ENCODE assay signal across 35 cellular contexts in genomic region chr13:56903710-56904109, GRCh38.
DNase-seq lines count a peak whose midpoint lies in the region; ATAC-seq and TF ChIP-seq lines count a peak whose summit lies in the region.
"Had no signal": no experiment of that assay in that cellular context is flagged by ENCODE, and none has a peak within 500 bp of the region (broad histone marks: within the 10 kb centered on the region; RNA-seq: fewer than 3 reads in every experiment).

No MANE protein-coding gene starts in this region.

- intact Hi-C loops in PC-9 (cut with micrococcal nuclease; ENCODE audit: unreplicated experiment) = no loop called here

- H3K79me2 ChIP-seq in SK-N-SH (ENCODE audit: insufficient read depth) = no peaks in the 10 kb centered on the region; the same call in 1 of the 2 replicates
- no peaks in the 10 kb centered on the region for H3K79me2 ChIP-seq in PC-9 (ENCODE audit: low read depth)
- no peaks in the 10 kb centered on the region for H3K79me2 ChIP-seq in neural cell (replicated peaks; ENCODE audit: insufficient read depth, low read length)

- WGBS in SK-N-SH (ENCODE audit: low lambda C conversion rate) = 32% methylated on average over 1 of the region's 1 CpG

- H3K27me3 ChIP-seq in SK-N-SH (ENCODE audit: insufficient read depth) = no peaks in the 10 kb centered on the region
- no peaks in the 10 kb centered on the region for H3K27me3 ChIP-seq in PC-9 (ENCODE audit: insufficient read depth, low read depth)
- no peaks in the 10 kb centered on the region for H3K27me3 ChIP-seq in neural cell (ENCODE audit: insufficient read depth, low read depth, low read length)
- H3K27me3 ChIP-seq: BE2C; BLaER1; BLaER1 treated with 17β-estradiol and CSF1 and Interleukin-3, amounts not matched to agents 10 nM and 100 nM had no signal

- peak overlapping the region; percentile 56; the same call in 1 of the 2 replicates for H2AFZ ChIP-seq in SK-N-SH (ENCODE audit: low read depth)
- peak overlapping the region; percentile 58; the same call in 1 of the 2 replicates for H2AFZ ChIP-seq in PC-9
- H2AFZ ChIP-seq in neural cell (ENCODE audit: low read depth, low read length) = no peak overlapping the region

- CTCF ChIA-PET in SK-N-SH (lab: Yijun Ruan, JAX) = no interaction called here
- CTCF ChIA-PET in PC-9 (lab: Charles Lee) = no interaction called here
- CTCF ChIA-PET in WTC11 (lab: Charles Lee) = no interaction called here

- peaks cover 20% of the 10 kb centered on the region for H3K9me3 Mint-ChIP-seq in WTC11

- H3K4me3 Mint-ChIP-seq in WTC11 = no peak overlapping the region
- H3K4me3 Mint-ChIP-seq: B cell; CD14-positive monocyte; CD4-positive, alpha-beta memory T cell; CD4-positive, alpha-beta T cell; CD4-positive, CD25-positive, alpha-beta regulatory T cell; CD8-positive, alpha-beta memory T cell; CD8-positive, alpha-beta T cell had no signal

- H3K9me3 ChIP-seq in SK-N-SH = no peaks in the 10 kb centered on the region
- H3K9me3 ChIP-seq in PC-9 (ENCODE audit: insufficient read depth, low read depth) = no peaks in the 10 kb centered on the region
- no peaks in the 10 kb centered on the region for H3K9me3 ChIP-seq in neural cell (ENCODE audit: low read length)
- H3K9me3 ChIP-seq: A549, BE2C, Caco-2 had no signal

- 0 out of 2 replicates have a peak overlapping the region, but pooled peaks have one; percentile 12 for H3K27ac Mint-ChIP-seq in WTC11
- H3K27ac Mint-ChIP-seq: B cell; CD14-positive monocyte; CD4-positive, alpha-beta memory T cell; CD4-positive, alpha-beta T cell; CD4-positive, CD25-positive, alpha-beta regulatory T cell; CD8-positive, alpha-beta memory T cell; CD8-positive, alpha-beta T cell had no signal

- TF ChIP-seq EP300 in SK-N-SH (IDR thresholded peaks at IDR 0.05; ENCODE audit: borderline replicate concordance in 1 of 2, low read depth in 1 of 2, low read length in 1 of 2) (no peak), neural cell (conservative IDR thresholded peaks at IDR 0.05; ENCODE audit: poor library complexity, severe bottlenecking) (peak; percentile 96)

- TF ChIP-seq CTCF in SK-N-SH (IDR thresholded peaks at IDR 0.05) (no peak), PC-9 (conservative IDR thresholded peaks at IDR 0.05) (no peak), WTC11 (IDR thresholded peaks at IDR 0.05) (no peak), neural cell (IDR thresholded peaks at IDR 0.05; ENCODE audit: poor library complexity, severe bottlenecking) (no peak)

- H3K36me3 ChIP-seq in SK-N-SH (replicated peaks in 1 of 2; ENCODE audit: control insufficient read depth in 1 of 2, insufficient read depth in 2 of 2, low read length in 1 of 2) (no peaks in the 10 kb centered on the region), PC-9 (ENCODE audit: low read depth) (no peaks in the 10 kb centered on the region), neural cell (ENCODE audit: insufficient read depth, low read length) (no peaks in the 10 kb centered on the region)
- H3K36me3 ChIP-seq: BE2C; BLaER1; BLaER1 treated with 17β-estradiol and CSF1 and Interleukin-3, amounts not matched to agents 10 nM and 100 nM had no signal

- TF ChIP-seq RAD21 in SK-N-SH (IDR thresholded peaks at IDR 0.05; ENCODE audit: low read length) = no peak
- TF ChIP-seq RAD21 in neural cell (conservative IDR thresholded peaks at IDR 0.05) = no peak

- BruUV-seq in PC-9 (replicated peaks; lab: Mats Ljungman, UMichigan) = no TSS peak

- ATAC-seq in SK-N-SH treated with all-trans-retinoic acid at 6 μM for 48 hours (no peak), WTC11 (no peak), GM19035 (IDR thresholded peaks at IDR 0.05; ENCODE audit: unreplicated experiment) (no peak), GM19328 (IDR thresholded peaks at IDR 0.05; ENCODE audit: unreplicated experiment) (no peak)
- ATAC-seq: A549; CD8-positive, alpha-beta T cell had no signal

- no peaks in the 10 kb centered on the region; a peak in 1 of 4 replicates for H3K4me1 ChIP-seq in SK-N-SH (ENCODE audit: control insufficient read depth in 1 of 2, insufficient read depth in 2 of 2, low read depth in 1 of 2, low read length in 1 of 2)
- H3K4me1 ChIP-seq in PC-9 (replicated peaks; ENCODE audit: insufficient read depth) = no peaks in the 10 kb centered on the region
- H3K4me1 ChIP-seq: A549; BE2C; BLaER1; BLaER1 treated with 17β-estradiol and CSF1 and Interleukin-3, amounts not matched to agents 10 nM and 100 nM; Caco-2 had no signal

- POLR2A ChIA-PET in SK-N-SH (lab: Yijun Ruan, JAX) = no interaction called here
- POLR2A ChIA-PET in PC-9 (lab: Charles Lee; ENCODE audit: unreplicated experiment) = no interaction called here
- POLR2A ChIA-PET in WTC11 (lab: Charles Lee) = no interaction called here

- H3K9ac ChIP-seq in SK-N-SH (no peak overlapping the region), neural cell (ENCODE audit: low read length) (no peak overlapping the region)
- H3K9ac ChIP-seq: BLaER1; BLaER1 treated with 17β-estradiol and CSF1 and Interleukin-3, amounts not matched to agents 10 nM and 100 nM had no signal

- no peaks in the 10 kb centered on the region for H4K20me1 ChIP-seq in SK-N-SH (ENCODE audit: insufficient read depth)
- H4K20me1 ChIP-seq in PC-9 (ENCODE audit: insufficient read depth) = no peaks in the 10 kb centered on the region; the same call in 1 of the 2 replicates
- H4K20me1 ChIP-seq in neural cell (ENCODE audit: insufficient read depth) = no peaks in the 10 kb centered on the region
- H4K20me1 ChIP-seq: BLaER1; BLaER1 treated with 17β-estradiol and CSF1 and Interleukin-3, amounts not matched to agents 10 nM and 100 nM had no signal

- no peaks in the 10 kb centered on the region for H3K27me3 Mint-ChIP-seq in WTC11 (ENCODE audit: low read depth)
- H3K27me3 Mint-ChIP-seq: B cell; CD4-positive, alpha-beta memory T cell; CD4-positive, alpha-beta T cell; CD4-positive, CD25-positive, alpha-beta regulatory T cell; CD8-positive, alpha-beta memory T cell had no signal

- H3F3A ChIP-seq in SK-N-SH (replicated peaks; ENCODE audit: insufficient read depth) (peaks cover 8% of the 10 kb centered on the region), PC-9 (ENCODE audit: insufficient read depth, low read depth) (no peaks in the 10 kb centered on the region), neural cell (ENCODE audit: insufficient read depth, low read length, poor library complexity, severe bottlenecking) (no peaks in the 10 kb centered on the region)

- no peaks in the 10 kb centered on the region for H3K9me2 ChIP-seq in SK-N-SH
- no peaks in the 10 kb centered on the region for H3K9me2 ChIP-seq in PC-9 (ENCODE audit: insufficient read depth)
- no peaks in the 10 kb centered on the region for H3K9me2 ChIP-seq in neural cell (ENCODE audit: insufficient read depth, low read length)

- H3K4me2 ChIP-seq in SK-N-SH (no peak overlapping the region), PC-9 (no peak overlapping the region), neural cell (ENCODE audit: low read length) (no peak overlapping the region)
- H3K4me2 ChIP-seq: A549; BLaER1; BLaER1 treated with 17β-estradiol and CSF1 and Interleukin-3, amounts not matched to agents 10 nM and 100 nM had no signal

- H3K27ac ChIP-seq in SK-N-SH (ENCODE audit: low read depth in 2 of 2, low read length in 1 of 2) = no peak overlapping the region
- no peak overlapping the region for H3K27ac ChIP-seq in PC-9
- H3K27ac ChIP-seq in neural cell (ENCODE audit: low read length) = no peak overlapping the region
- H3K27ac ChIP-seq: 22Rv1; A549; BLaER1; BLaER1 treated with 17β-estradiol and CSF1 and Interleukin-3, amounts not matched to agents 10 nM and 100 nM; C4-2B had no signal

- DNase-seq in SK-N-SH (no peak), PC-9 (no peak), WTC11 (ENCODE audit: low spot score) (no peak), amniotic stem cell (lab: John Stamatoyannopoulos, UW) (no peak)
- DNase-seq: 8988T; ACHN; AML-193; BE2C; C1 segment of cervical spinal cord; Caco-2; Calu3; CD4-positive, alpha-beta memory T cell; CD4-positive, alpha-beta T cell; CD4-positive, CD25-positive, alpha-beta regulatory T cell; CD8-positive, alpha-beta memory T cell; CD8-positive, alpha-beta T cell; COR-L47; DMS 273 treated with DMSO at 0.1 percent for 48 hours; DMS153; DMS53; DMS79; DMS79 treated with DMSO at 0.1 percent for 48 hours; DND-41; EL had no signal

- H3K4me3 ChIP-seq in SK-N-SH (ENCODE audit: low read depth in 2 of 2, low read length in 1 of 2) = no peak overlapping the region
- H3K4me3 ChIP-seq in PC-9 = no peak overlapping the region
- no peak overlapping the region for H3K4me3 ChIP-seq in neural cell (ENCODE audit: low read length)
- H3K4me3 ChIP-seq: A549; BLaER1; BLaER1 treated with 17β-estradiol and CSF1 and Interleukin-3, amounts not matched to agents 10 nM and 100 nM had no signal

- peaks cover 16% of the 10 kb centered on the region for H3K36me3 Mint-ChIP-seq in WTC11
- H3K36me3 Mint-ChIP-seq: CD14-positive monocyte; CD4-positive, alpha-beta memory T cell; CD4-positive, CD25-positive, alpha-beta regulatory T cell; CD8-positive, alpha-beta memory T cell; CD8-positive, alpha-beta T cell had no signal

- no peaks in the 10 kb centered on the region for H3K4me1 Mint-ChIP-seq in WTC11
- H3K4me1 Mint-ChIP-seq: B cell; CD14-positive monocyte; CD4-positive, alpha-beta memory T cell; CD4-positive, CD25-positive, alpha-beta regulatory T cell; CD8-positive, alpha-beta memory T cell had no signal

TF ChIP-seq in SK-N-SH, 30 proteins besides CTCF, POLR2A, EP300 and RAD21 (continues in another document):
- TF ChIP-seq EZH2phosphoT487 (IDR thresholded peaks at IDR 0.05; ENCODE audit: borderline replicate concordance, low read depth) = no peak
- no peak for TF ChIP-seq RCOR1 (IDR thresholded peaks at IDR 0.05; ENCODE audit: low read length)
- TF ChIP-seq CHD2 (IDR thresholded peaks at IDR 0.05; ENCODE audit: low read length, partially characterized antibody) = no peak

TF ChIP-seq in SK-N-SH treated with all-trans-retinoic acid at 6 μM for 48 hours, 23 proteins besides CTCF, POLR2A, EP300 and RAD21 (continues in another document):
- TF ChIP-seq BACH2 (CRISPR knock-in tag; IDR thresholded peaks at IDR 0.05; ENCODE audit: borderline replicate concordance) = no peak
- no peak for TF ChIP-seq TOX (CRISPR knock-in tag; IDR thresholded peaks at IDR 0.05; ENCODE audit: borderline replicate concordance)
- TF ChIP-seq ZNF70 (CRISPR knock-in tag; IDR thresholded peaks at IDR 0.05) = no peak

TF ChIP-seq in WTC11, 78 proteins besides CTCF, POLR2A, EP300 and RAD21 (continues in another document):
- TF ChIP-seq ZNF232 (CRISPR knock-in tag; IDR thresholded peaks at IDR 0.05) = no peak

TF ChIP-seq in neural cell, 6 proteins besides CTCF, POLR2A, EP300 and RAD21 (continues in another document):
- TF ChIP-seq POLR2AphosphoS5 (IDR thresholded peaks at IDR 0.05) (peak; percentile 92), EZH2 (IDR thresholded peaks at IDR 0.05; ENCODE audit: borderline replicate concordance, insufficient read depth, low read length, poor library complexity, severe bottlenecking) (no peak), TAF1 (IDR thresholded peaks at IDR 0.05; ENCODE audit: low read depth) (no peak), SMC3 (conservative IDR thresholded peaks at IDR 0.05; ENCODE audit: poor library complexity) (no peak), MXI1 (conservative IDR thresholded peaks at IDR 0.05; ENCODE audit: poor library complexity, severe bottlenecking) (no peak)
